1 cellular context compared by ENCODE assay signal in genomic region chr5:138454121-138454520, GRCh38.
TF ChIP-seq lines count a peak whose summit lies in the region.

No MANE protein-coding gene starts in this region.

TF ChIP-seq in endothelial cell of umbilical vein, 7 proteins besides CTCF, POLR2A, EP300 and RAD21:
- no peak for TF ChIP-seq FOS (IDR thresholded peaks at IDR 0.05; ENCODE audit: borderline replicate concordance, insufficient read depth, low read length)
- no peak for TF ChIP-seq JUN (IDR thresholded peaks at IDR 0.05; ENCODE audit: borderline replicate concordance, insufficient read depth, insufficient read length, low read depth)
- TF ChIP-seq POLR2AphosphoS5 (IDR thresholded peaks at IDR 0.05; ENCODE audit: insufficient read depth, low read depth, low read length) = no peak
- TF ChIP-seq MAX (IDR thresholded peaks at IDR 0.05; ENCODE audit: insufficient read depth, insufficient read length) = no peak
- no peak for TF ChIP-seq EZH2 (IDR thresholded peaks at IDR 0.05; ENCODE audit: borderline replicate concordance, low read depth, low read length, severe bottlenecking)
- no peak for TF ChIP-seq GATA2 (IDR thresholded peaks at IDR 0.05; ENCODE audit: insufficient read depth, insufficient read length, low read depth, low read length)
- TF ChIP-seq MYC (IDR thresholded peaks at IDR 0.05; ENCODE audit: low read depth, low read length) = no peak
